ENCODE assay signal across 7 cellular contexts in the genomic region with DNA sequence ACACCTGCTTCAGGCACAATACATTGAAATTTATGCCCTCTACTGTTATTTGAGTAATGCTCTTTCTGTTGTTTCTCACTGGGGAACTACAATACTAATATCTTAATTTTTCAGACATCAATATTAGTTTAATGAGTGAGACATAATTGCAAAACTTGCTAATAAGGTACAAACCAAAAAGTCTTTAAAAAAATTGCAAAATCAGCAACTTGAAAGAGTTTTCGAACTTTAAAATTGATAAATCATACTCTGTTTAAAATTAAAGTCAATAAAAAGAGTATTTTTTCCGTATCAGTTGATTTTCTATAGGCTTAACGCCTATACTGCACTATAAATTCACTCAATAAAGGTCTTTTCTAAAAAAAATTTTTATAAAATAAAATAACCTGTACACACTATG.
"Had no signal": no experiment of that assay in that cellular context is flagged by ENCODE, and none has a peak within 500 bp of the region (broad histone marks: within the 10 kb centered on the region; RNA-seq: fewer than 3 reads in every experiment).

No MANE protein-coding gene starts in this region.

- ATAC-seq: K562 had no signal

- FAIRE-seq: HTR-8/SVneo, K562 had no signal

- H3K9ac ChIP-seq: KMS-11 had no signal

- DNase-seq: Karpas-422, KBM-7, KG1 had no signal

- H3K4me2 ChIP-seq: KMS-11 had no signal

- H3K4me3 ChIP-seq: K562 had no signal

- H3K27ac ChIP-seq: HL-60, KMS-11 had no signal
